ENCODE assay signal across 12 cellular contexts in genomic region chr15:47129033-47129432, GRCh38.
DNase-seq lines count a peak whose midpoint lies in the region; ATAC-seq and TF ChIP-seq lines count a peak whose summit lies in the region.
"Had no signal": no experiment of that assay in that cellular context is flagged by ENCODE, and none has a peak within 500 bp of the region (broad histone marks: within the 10 kb centered on the region; RNA-seq: fewer than 3 reads in every experiment).

No MANE protein-coding gene starts in this region.

- peak; percentile 45 for DNase-seq in DMS53 treated with DMSO at 0.1 percent for 48 hours (lab: John Stamatoyannopoulos, UW; ENCODE audit: unreplicated experiment)
- DNase-seq in NCI-H69 (lab: John Stamatoyannopoulos, UW) = peak; percentile 27
- no peak for DNase-seq in left lobe of liver (ENCODE audit: low spot score)
- peak; percentile 31 for DNase-seq in transverse colon
- no peak for DNase-seq in mesenteric fat pad (ENCODE audit: low spot score)
- DNase-seq in NCI-H2171 (lab: John Stamatoyannopoulos, UW) = no peak
- DNase-seq: Calu3; CD8-positive, alpha-beta T cell; HCEC 1CT had no signal

- peak; percentile 64 for ATAC-seq in left lobe of liver
- ATAC-seq in HG02970 (IDR thresholded peaks at IDR 0.05; ENCODE audit: low FRiP score, unreplicated experiment) = no peak
- ATAC-seq: CD8-positive, alpha-beta T cell; GM23338 had no signal

- no peaks in the 10 kb centered on the region for H3K36me3 ChIP-seq in transverse colon
- H3K36me3 ChIP-seq: BLaER1 treated with 17β-estradiol and CSF1 and Interleukin-3, amounts not matched to agents 10 nM and 100 nM had no signal

- H3K27me3 ChIP-seq in transverse colon = no peaks in the 10 kb centered on the region
- H3K27me3 ChIP-seq: BLaER1 treated with 17β-estradiol and CSF1 and Interleukin-3, amounts not matched to agents 10 nM and 100 nM had no signal

- no peak overlapping the region for H3K27ac ChIP-seq in transverse colon
- H3K27ac ChIP-seq: BLaER1 treated with 17β-estradiol and CSF1 and Interleukin-3, amounts not matched to agents 10 nM and 100 nM had no signal

- H3K9me3 ChIP-seq in transverse colon = peaks cover 0 to 6% of the 10 kb centered on the region in 2 donors

- in situ Hi-C loops in transverse colon (cut with MboI; ENCODE audit: low pct_ligation_motif_present in 1 of 4, low pct_unique_long_range_greater_than_20kb in 1 of 4, low sequenced_read_pairs in 3 of 4) = no loop called here

- no peak for TF ChIP-seq POLR2A in transverse colon (IDR thresholded peaks at IDR 0.05)

- no peak for TF ChIP-seq CTCF in transverse colon (IDR thresholded peaks at IDR 0.05)

- 40 to 63% methylated on average over 1 to 3 of the region's 3 CpGs for WGBS in transverse colon (ENCODE audit: low coverage in 1 of 2), 2 donors

- H3K4me3 ChIP-seq in transverse colon = no peak overlapping the region
- H3K4me3 ChIP-seq: BLaER1 treated with 17β-estradiol and CSF1 and Interleukin-3, amounts not matched to agents 10 nM and 100 nM; GM23338 had no signal

- H3K4me1 ChIP-seq in transverse colon = no peaks in the 10 kb centered on the region
- H3K4me1 ChIP-seq: BLaER1 treated with 17β-estradiol and CSF1 and Interleukin-3, amounts not matched to agents 10 nM and 100 nM had no signal

- intact Hi-C loops in transverse colon (cut with DNase I; ENCODE audit: low total_unique reads) = loop anchor here (1.0 kb wide), 1 partner anchor 12 kb away; no protein-coding TSS in a partner anchor

- no peak for TF ChIP-seq EP300 in transverse colon (IDR thresholded peaks at IDR 0.05; ENCODE audit: low read depth)

Comparison
In these comparisons a context has a peak if more than half of its experiments do, and no peak if none do; other contexts are left out.
1. DNase-seq: peak in DMS53 treated with DMSO at 0.1 percent for 48 hours (single experiment), NCI-H69 (single experiment) and transverse colon (single experiment); none in left lobe of liver (single experiment), mesenteric fat pad (single experiment) and NCI-H2171 (single experiment).